In the genomic region with DNA sequence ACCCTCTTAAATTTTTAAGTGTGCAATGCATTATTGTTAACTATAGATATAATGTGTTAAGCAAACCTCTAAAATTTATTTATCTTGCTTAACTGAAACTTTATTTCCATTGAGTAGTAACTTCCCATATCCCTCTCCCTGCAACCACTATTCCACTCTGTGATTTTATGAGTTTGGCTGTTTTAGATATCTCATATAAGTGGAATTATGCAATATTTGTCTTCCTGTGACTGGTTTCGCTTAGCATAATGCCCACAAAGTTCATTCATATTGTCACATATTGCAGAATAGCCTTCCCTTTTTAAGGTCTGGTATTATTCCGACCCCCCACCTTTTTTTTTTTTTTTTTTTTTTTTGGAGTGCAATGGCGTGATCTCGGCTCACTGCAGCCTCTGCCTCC, we compare ENCODE assay signal across 15 cellular contexts.
"Had no signal": no experiment of that assay in that cellular context is flagged by ENCODE, and none has a peak within 500 bp of the region (broad histone marks: within the 10 kb centered on the region; RNA-seq: fewer than 3 reads in every experiment).

No MANE protein-coding gene starts in this region.

- H3K27me3 ChIP-seq: brain microvascular endothelial cell, esophagus squamous epithelium, sigmoid colon had no signal

- H3K27ac ChIP-seq: brain microvascular endothelial cell, esophagus squamous epithelium, lower lobe of right lung had no signal

- H3K4me3 ChIP-seq: esophagus squamous epithelium, lower lobe of right lung, sigmoid colon had no signal

- H3K9me3 ChIP-seq: esophagus squamous epithelium, lower lobe of right lung, sigmoid colon had no signal

- DNase-seq: activated B cell treated with CpG ODN at 0.5 μM for 24 hours; activated CD4-positive, alpha-beta T cell treated with anti-CD3 and anti-CD28 coated beads for 48 hours; activated naive CD4-positive, alpha-beta T cell; activated naive CD8-positive, alpha-beta T cell treated with anti-CD3 and anti-CD28 coated beads, Interleukin-2, amount 10 ng/mL, durations not matched to agents 7 days and 5 days; anterior cingulate cortex; brain microvascular endothelial cell; cortex of kidney; effector CD4-positive, alpha-beta T cell; esophagus squamous epithelium; hippocampal formation; kidney; lower lobe of right lung; sigmoid colon; stimulated activated CD4-positive, alpha-beta T cell treated with anti-CD3 and anti-CD28 coated beads, Interleukin-1b, Interleukin-23, amount 100 ng/mL, for 48 hours had no signal

- H3K36me3 ChIP-seq: brain microvascular endothelial cell, esophagus squamous epithelium, lower lobe of right lung, sigmoid colon had no signal

- FAIRE-seq: endothelial cell of umbilical vein, kidney had no signal

- H3K4me1 ChIP-seq: esophagus squamous epithelium had no signal
